ENCODE assay signal across 8 cellular contexts in genomic region chr9:131419029-131419614, GRCh38. TPM values are rescaled to one million over a fixed set of nuclear protein-coding genes. Genes with fewer than 3 reads are reported as not detected.
DNase-seq lines count a peak whose midpoint lies in the region; ATAC-seq and TF ChIP-seq lines count a peak whose summit lies in the region.

No MANE protein-coding gene starts in this region.

- TF ChIP-seq CTCF in WERI-Rb-1 (IDR thresholded peaks at IDR 0.05; ENCODE audit: low read depth, low read length): no peak

- peaks cover 18% of the 10 kb centered on the region for H3K36me3 Mint-ChIP-seq in activated T-cell treated with anti-CD3 and anti-CD28 coated beads, Interleukin-2, amount 50 U/mL, for 4 hours (ENCODE audit: insufficient read depth)
- H3K36me3 Mint-ChIP-seq in activated naive CD4-positive, alpha-beta T cell treated with anti-CD3 and anti-CD28 coated beads, Interleukin-2, amount 50 U/mL, for 72 hours: peaks cover 4 to 16% of the 10 kb centered on the region in 2 donors
- peaks cover 16% of the 10 kb centered on the region for H3K36me3 Mint-ChIP-seq in memory B cell

- in situ Hi-C loops in KBM-7 (cut with MboI; ENCODE audit: low pct_unique_long_range_greater_than_20kb, low sequenced_read_pairs): no loop called here

- peaks cover 80% of the 10 kb centered on the region for H3K36me3 ChIP-seq in WERI-Rb-1

- TF ChIP-seq POLR2A in erythroblast (IDR thresholded peaks at IDR 0.05; ENCODE audit: low read length): no peak

- H3K27me3 Mint-ChIP-seq in activated T-cell treated with anti-CD3 and anti-CD28 coated beads, Interleukin-2, amount 50 U/mL, for 4 hours (ENCODE audit: low read depth): no peaks in the 10 kb centered on the region
- no peaks in the 10 kb centered on the region for H3K27me3 Mint-ChIP-seq in memory B cell

- no peak overlapping the region for H3K4me3 Mint-ChIP-seq in activated T-cell treated with anti-CD3 and anti-CD28 coated beads, Interleukin-2, amount 50 U/mL, for 4 hours
- H3K4me3 Mint-ChIP-seq in memory B cell: no peak overlapping the region

- no peak for DNase-seq in activated T-cell treated with anti-CD3 and anti-CD28 coated beads, Interleukin-2, amount 50 U/mL, for 4 hours
- DNase-seq in activated T-cell treated with anti-CD3 and anti-CD28 coated beads for 4 hours: no peak
- no peak for DNase-seq in activated naive CD4-positive, alpha-beta T cell treated with anti-CD3 and anti-CD28 coated beads, Interleukin-2, amount 50 U/mL, for 72 hours (ENCODE audit: low spot score in 2 of 2)
- no peak for DNase-seq in memory B cell (ENCODE audit: low spot score in 2 of 2)
- no peak for DNase-seq in substantia nigra (lab: John Stamatoyannopoulos, UW)
- DNase-seq in erythroblast (lab: John Stamatoyannopoulos, UW): no peak
- DNase-seq in KBM-7: no peak
- DNase-seq in WERI-Rb-1: no peak

- H3K4me3 ChIP-seq in WERI-Rb-1 (ENCODE audit: low read depth, low read length): no peak overlapping the region

- no peaks in the 10 kb centered on the region for H3K9me3 Mint-ChIP-seq in activated T-cell treated with anti-CD3 and anti-CD28 coated beads, Interleukin-2, amount 50 U/mL, for 4 hours
- H3K9me3 Mint-ChIP-seq in activated naive CD4-positive, alpha-beta T cell treated with anti-CD3 and anti-CD28 coated beads, Interleukin-2, amount 50 U/mL, for 72 hours: no peaks in the 10 kb centered on the region
- H3K9me3 Mint-ChIP-seq in memory B cell: no peaks in the 10 kb centered on the region

- no peaks in the 10 kb centered on the region for H3K9me3 ChIP-seq in WERI-Rb-1 (ENCODE audit: severe bottlenecking)

- peak overlapping the region; percentile 90 to 91 for H3K27ac Mint-ChIP-seq in activated naive CD4-positive, alpha-beta T cell treated with anti-CD3 and anti-CD28 coated beads, Interleukin-2, amount 50 U/mL, for 72 hours
- H3K27ac Mint-ChIP-seq in memory B cell: peak overlapping the region; percentile 93

- H3K27ac ChIP-seq in substantia nigra (ENCODE audit: low read depth, low read length, poor library complexity, severe bottlenecking) (peak overlapping the region; percentile 64), WERI-Rb-1 (no peak overlapping the region; the same call in 1 of the 2 replicates)

- H3K27me3 ChIP-seq in WERI-Rb-1 (ENCODE audit: insufficient read depth, low read depth, severe bottlenecking): no peaks in the 10 kb centered on the region

- ATAC-seq in activated T-cell treated with anti-CD3 and anti-CD28 coated beads, Interleukin-2, amount 50 U/mL, for 4 hours: peak; percentile 58 to 61
- ATAC-seq in activated naive CD4-positive, alpha-beta T cell treated with anti-CD3 and anti-CD28 coated beads, Interleukin-2, amount 50 U/mL, for 72 hours: peak; percentile 57 to 64
- no peak for ATAC-seq in memory B cell (ENCODE audit: low read depth)

- H3K4me1 Mint-ChIP-seq in activated T-cell treated with anti-CD3 and anti-CD28 coated beads, Interleukin-2, amount 50 U/mL, for 4 hours (ENCODE audit: low read depth): peaks cover 87% of the 10 kb centered on the region
- peaks cover 64% of the 10 kb centered on the region for H3K4me1 Mint-ChIP-seq in memory B cell

RNA-seq across cellular contexts. Expression of gene PRRC2B, which starts 25.2 kb away (rescaled TPM):
- 100 to 1,000 TPM in 1 of 3 donors, 10 to 100 TPM in 2; 89.7 to 102 (median 92.2) TPM for total RNA-seq in activated T-cell treated with anti-CD3 and anti-CD28 coated beads, Interleukin-2, amount 50 U/mL, for 4 hours
- 100 to 1,000 TPM; 138 to 160 TPM for total RNA-seq in activated naive CD4-positive, alpha-beta T cell treated with anti-CD3 and anti-CD28 coated beads, Interleukin-2, amount 50 U/mL, for 72 hours
